14 cellular contexts compared by ENCODE assay signal in the genomic region with DNA sequence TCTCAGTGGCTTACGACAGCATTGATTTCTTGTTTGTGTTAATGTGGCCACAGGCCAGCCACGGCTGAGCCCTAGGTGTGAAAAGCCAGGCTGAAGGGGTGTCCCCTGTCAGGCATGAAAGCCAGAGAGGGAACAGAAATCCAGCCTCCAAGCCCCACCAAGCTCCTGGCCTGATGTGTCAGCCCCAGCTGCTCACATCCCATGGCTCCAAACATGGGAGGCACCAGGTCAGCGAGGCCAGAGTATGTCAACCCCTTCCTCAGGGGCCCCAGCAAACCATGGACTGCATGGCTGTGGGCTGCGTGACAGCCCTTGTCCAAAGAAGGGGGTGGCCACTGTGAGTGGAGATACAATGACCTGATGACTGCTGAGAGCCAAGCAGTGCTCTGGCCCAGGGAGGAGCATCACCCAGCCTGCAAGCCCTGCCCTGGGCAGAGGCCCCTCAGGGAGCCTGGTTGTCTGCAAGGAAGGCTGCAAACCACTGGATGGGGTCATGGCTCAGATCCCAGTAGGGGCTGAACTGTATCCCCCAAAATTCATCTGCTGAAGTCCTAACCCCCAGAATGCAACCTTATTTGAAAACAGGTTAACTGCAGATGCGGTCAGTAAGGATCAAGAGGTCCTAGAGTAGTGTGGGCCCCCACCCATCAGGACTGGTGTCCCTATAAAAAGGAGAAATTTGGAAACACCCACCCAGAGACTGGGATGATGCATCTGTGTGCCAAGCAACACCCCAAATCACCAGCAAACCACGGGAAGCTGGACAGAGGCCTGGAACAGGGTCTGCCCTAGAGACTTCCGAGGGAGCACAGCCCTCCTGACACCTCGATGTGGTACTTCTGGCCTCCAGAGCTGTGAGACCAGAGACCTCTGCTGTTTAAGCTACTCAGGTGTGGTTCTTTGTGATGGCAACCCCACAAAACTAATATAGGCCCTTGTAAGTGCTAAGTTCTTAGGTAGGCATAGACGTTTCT. TPM values are rescaled to one million over a fixed set of nuclear protein-coding genes. Genes with fewer than 3 reads are reported as not detected.
"Had no signal": no experiment of that assay in that cellular context is flagged by ENCODE, and none has a peak within 500 bp of the region (broad histone marks: within the 10 kb centered on the region; RNA-seq: fewer than 3 reads in every experiment).

No MANE protein-coding gene starts in this region.

- H3K27me3 Mint-ChIP-seq: central memory CD8-positive, alpha-beta T cell had no signal

- H3K4me3 ChIP-seq: mucosa of descending colon, psoas muscle, stomach had no signal

- H3K9me3 ChIP-seq: mucosa of descending colon, psoas muscle, stomach had no signal

- H3K27ac ChIP-seq: psoas muscle had no signal

- H3K27ac Mint-ChIP-seq: activated CD4-positive, alpha-beta memory T cell treated with anti-CD3 and anti-CD28 coated beads, Interleukin-2, amount 10 ng/mL, durations not matched to agents 7 days and 5 days; activated naive CD4-positive, alpha-beta T cell treated with anti-CD3 and anti-CD28 coated beads, Interleukin-2, amount 10 ng/mL, durations not matched to agents 7 days and 5 days; nephron had no signal

- H3K4me1 ChIP-seq: psoas muscle had no signal

- H3K27me3 ChIP-seq: stomach had no signal

- H3K36me3 ChIP-seq: stomach had no signal

- ATAC-seq: esophagus mucosa, mucosa of descending colon, psoas muscle had no signal

- DNase-seq: activated CD4-positive, alpha-beta memory T cell treated with anti-CD3 and anti-CD28 coated beads, Interleukin-2, amount 10 ng/mL, durations not matched to agents 7 days and 5 days; activated naive CD4-positive, alpha-beta T cell treated with anti-CD3 and anti-CD28 coated beads, Interleukin-2, amount 10 ng/mL, durations not matched to agents 7 days and 5 days; hypothalamus; psoas muscle; stimulated activated CD4-positive, alpha-beta T cell treated with anti-CD3 and anti-CD28 coated beads, Interleukin-2, amount 100 ng/mL, for 48 hours; stimulated activated CD8-positive, alpha-beta memory T cell treated with anti-CD3 and anti-CD28 coated beads, Interleukin-4, amount 100 ng/mL, for 48 hours; stomach had no signal

- H3K4me3 Mint-ChIP-seq: activated CD4-positive, alpha-beta memory T cell treated with anti-CD3 and anti-CD28 coated beads, Interleukin-2, amount 10 ng/mL, durations not matched to agents 7 days and 5 days; activated naive CD4-positive, alpha-beta T cell treated with anti-CD3 and anti-CD28 coated beads, Interleukin-2, amount 10 ng/mL, durations not matched to agents 7 days and 5 days; central memory CD8-positive, alpha-beta T cell; nephron had no signal

- H3K9me3 Mint-ChIP-seq: activated CD4-positive, alpha-beta memory T cell treated with anti-CD3 and anti-CD28 coated beads, Interleukin-2, amount 10 ng/mL, durations not matched to agents 7 days and 5 days; activated naive CD4-positive, alpha-beta T cell treated with anti-CD3 and anti-CD28 coated beads, Interleukin-2, amount 10 ng/mL, durations not matched to agents 7 days and 5 days; central memory CD8-positive, alpha-beta T cell; nephron had no signal

RNA-seq across cellular contexts. Expression of gene FAM3B, which starts 41.9 kb away (rescaled TPM):
- total RNA-seq: activated CD4-positive, alpha-beta memory T cell treated with anti-CD3 and anti-CD28 coated beads, Interleukin-2, amount 10 ng/mL, durations not matched to agents 7 days and 5 days; glomerular endothelial cell; lung microvascular endothelial cell; T-helper 2 cell treated with Interferon-gamma antibody and Interleukin-4, amounts not matched to agents 100 ng/mL and 5 ng/mL, for 36 hours had no signal
